8 cellular contexts compared by ENCODE assay signal in genomic region chr19:48123907-48124675, GRCh38. TPM values are rescaled to one million over a fixed set of nuclear protein-coding genes. Genes with fewer than 3 reads are reported as not detected.
DNase-seq lines count a peak whose midpoint lies in the region; ATAC-seq and TF ChIP-seq lines count a peak whose summit lies in the region.

No MANE protein-coding gene starts in this region.

- peaks cover 7% of the 10 kb centered on the region for H3K36me3 ChIP-seq in osteoblast (ENCODE audit: insufficient read depth, low read length)

- DNase-seq in COLO829 (ENCODE audit: low spot score), result peak; percentile 84
- peak; percentile 96 for DNase-seq in LHCN-M2 (ENCODE audit: low read depth)
- DNase-seq in dorsolateral prefrontal cortex, result peak in 1 of 10 donors; percentile 28
- peak; percentile 87 for DNase-seq in osteoblast (ENCODE audit: insufficient read length, low spot score, missing footprints)
- DNase-seq in KG1 (lab: John Stamatoyannopoulos, UW), result no peak
- DNase-seq in NCI-H1048 (lab: John Stamatoyannopoulos, UW), result no peak

- H3K9me3 ChIP-seq in osteoblast (ENCODE audit: low read depth, low read length), result no peaks in the 10 kb centered on the region

- H3K4me2 ChIP-seq in osteoblast (ENCODE audit: insufficient read depth, low read length), result peak overlapping the region; percentile 13

- peaks cover 8% of the 10 kb centered on the region for H3K4me1 ChIP-seq in osteoblast (ENCODE audit: insufficient read depth, low read length)

- intact Hi-C loops in dorsolateral prefrontal cortex (cut with DNase I), result no loop called here

- peak overlapping the region; percentile 17 for H2AFZ ChIP-seq in osteoblast (ENCODE audit: low read length)

- H4K20me1 ChIP-seq in osteoblast (ENCODE audit: insufficient read depth, low read length), result no peaks in the 10 kb centered on the region

- ATAC-seq in HG03457 (IDR thresholded peaks at IDR 0.05; ENCODE audit: unreplicated experiment), result no peak
- no peak for ATAC-seq in GM19463 (IDR thresholded peaks at IDR 0.05; ENCODE audit: unreplicated experiment)

- TF ChIP-seq CTCF in dorsolateral prefrontal cortex (IDR thresholded peaks at IDR 0.05 in 54 of 56, conservative IDR thresholded peaks at IDR 0.05 in 2 of 56; ENCODE audit: low read depth in 1 of 56, partially characterized antibody in 56 of 56) (peak in 16 of 56 donors; percentile 4 to 29 (median 19)), osteoblast (IDR thresholded peaks at IDR 0.05; ENCODE audit: extremely low read depth, low read depth, low read length) (peak; percentile 31)

- H3K79me2 ChIP-seq in osteoblast (ENCODE audit: insufficient read depth, low read length), result no peaks in the 10 kb centered on the region

- H3K27me3 ChIP-seq in dorsolateral prefrontal cortex (no peaks in the 10 kb centered on the region), osteoblast (ENCODE audit: insufficient read depth, low read length) (no peaks in the 10 kb centered on the region)

- peak overlapping the region; percentile 7 to 93 (median 80) for H3K27ac ChIP-seq in dorsolateral prefrontal cortex
- H3K27ac ChIP-seq in osteoblast (ENCODE audit: low read depth, low read length), result no peak overlapping the region

- H3K4me3 ChIP-seq in dorsolateral prefrontal cortex (peak overlapping the region in 8 of 59 donors; percentile 7 to 31 (median 10)), osteoblast (ENCODE audit: insufficient read depth, low read length) (no peak overlapping the region)

RNA-seq across cellular contexts. Expression of gene PLA2G4C, which starts 13.5 kb away (rescaled TPM):
- 4.0 and 5.5 TPM in 2 replicates for total RNA-seq in LHCN-M2 (2014; rRNA removed)
- 7.6 TPM for polyA plus RNA-seq in LHCN-M2 (2012)
- 100 to 1,000 TPM in 45 of 120 experiments, 10 to 100 TPM in 75; 52.0 to 175 (median 92.9) TPM for total RNA-seq in dorsolateral prefrontal cortex
- 3.2 and 4.3 TPM in 2 replicates for total RNA-seq in osteoblast

RNA-seq across cellular contexts. Expression of gene LIG1, which starts 46.1 kb away (rescaled TPM):
- 49.8 and 54.9 TPM in 2 replicates for total RNA-seq in LHCN-M2 (2014; rRNA removed)
- polyA plus RNA-seq in LHCN-M2 (2012), result 50.1 TPM
- total RNA-seq in dorsolateral prefrontal cortex, result 10 to 100 TPM; 12.7 to 39.6 (median 22.5) TPM
- 10.0 and 11.9 TPM in 2 replicates for total RNA-seq in osteoblast

RNA-seq across cellular contexts. Expression of gene ZSWIM9, which starts 46.4 kb away (rescaled TPM):
- total RNA-seq in LHCN-M2 (2014; rRNA removed) (1.3 and 2.9 TPM in 2 replicates), dorsolateral prefrontal cortex (10 to 100 TPM; 14.1 to 42.1 (median 18.4) TPM), osteoblast (1.5 and 2.2 TPM in 2 replicates)
- polyA plus RNA-seq in LHCN-M2 (2012), result 6.6 TPM

Comparison
In these comparisons a context has a peak if more than half of its experiments do, and no peak if none do; other contexts are left out.
1. DNase-seq: peak in COLO829 (single experiment), LHCN-M2 (single experiment) and osteoblast (single experiment); none in KG1 (single experiment) and NCI-H1048 (single experiment).